8 cellular contexts compared by ENCODE assay signal in the genomic region with DNA sequence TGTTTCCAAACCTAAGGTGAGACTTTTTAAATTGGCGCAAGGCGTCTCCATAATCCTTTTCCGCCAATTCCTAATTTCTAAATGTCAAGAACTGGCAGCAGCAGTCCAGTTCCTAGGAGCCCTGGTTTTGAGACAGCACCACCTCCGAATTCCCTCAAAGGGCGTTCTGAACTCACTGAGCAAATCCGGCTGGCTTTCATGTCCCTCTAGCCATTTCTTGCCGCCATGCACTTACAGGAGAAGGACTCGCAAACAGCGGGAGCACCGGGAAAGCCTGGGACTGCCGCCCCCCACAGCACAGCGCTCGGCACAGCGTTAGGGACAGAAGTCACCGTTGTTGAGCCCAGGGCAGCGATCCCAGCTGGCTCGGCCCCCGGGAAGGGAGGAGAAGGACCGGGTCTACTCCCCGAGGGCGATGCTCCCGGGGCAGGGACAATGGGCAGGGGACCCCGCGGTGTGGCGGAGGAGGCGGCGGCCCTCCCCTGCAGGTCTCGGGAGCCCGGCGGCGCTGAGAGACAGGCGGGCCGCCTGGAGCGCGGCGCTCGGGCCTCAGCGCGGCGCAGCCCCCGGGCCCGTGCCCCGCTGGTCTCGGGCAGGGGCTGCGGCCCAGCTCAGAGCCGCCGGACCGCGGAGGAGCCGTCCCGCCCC. TPM values are rescaled to one million over a fixed set of nuclear protein-coding genes. Genes with fewer than 3 reads are reported as not detected.
A peak's percentile ranks its signal among the peaks of the same experiment; 100 is the strongest.
DNase-seq lines count a peak whose midpoint lies in the region; ATAC-seq and TF ChIP-seq lines count a peak whose summit lies in the region.

No MANE protein-coding gene starts in this region.

- H3K4me2 ChIP-seq in HCT116 (ENCODE audit: low read length) = peak overlapping the region; percentile 83

- TF ChIP-seq POLR2A in HCT116 (IDR thresholded peaks at IDR 0.05; ENCODE audit: borderline replicate concordance, extremely low read depth, insufficient read depth, insufficient read length) = no peak
- no peak for TF ChIP-seq POLR2A in stomach (IDR thresholded peaks at IDR 0.05)

- H3K4me1 ChIP-seq in HCT116 (ENCODE audit: control insufficient read depth in 1 of 2, insufficient read depth in 2 of 2, low read length in 2 of 2) (peaks cover 9 to 31% of the 10 kb centered on the region in 2 experiments; a peak in 3 of 4 replicates), stomach (peaks cover 29 to 55% (median 49%) of the 10 kb centered on the region in 4 donors)

- H3K79me2 ChIP-seq in HCT116 (ENCODE audit: insufficient read depth, low read length) = peaks cover 52% of the 10 kb centered on the region

- intact Hi-C loops in HCT116 (cut with micrococcal nuclease) (no loop called here), stomach (cut with DNase I; ENCODE audit: low total_unique reads) (no loop called here)

- no peaks in the 10 kb centered on the region for H4K20me1 ChIP-seq in HCT116 (ENCODE audit: insufficient read depth)

- no peaks in the 10 kb centered on the region for H3K27me3 ChIP-seq in HCT116 (ENCODE audit: insufficient read depth, low read length)
- H3K27me3 ChIP-seq in stomach = no peaks in the 10 kb centered on the region

- H3K27me3 Mint-ChIP-seq in activated CD4-positive, alpha-beta T cell treated with anti-CD3 and anti-CD28 coated beads, Interleukin-2, amount 10 ng/mL, durations not matched to agents 7 days and 5 days = no peaks in the 10 kb centered on the region
- H3K27me3 Mint-ChIP-seq in effector memory CD8-positive, alpha-beta T cell = no peaks in the 10 kb centered on the region

- H3K27ac ChIP-seq in HCT116 (ENCODE audit: low read depth, low read length) (peak overlapping the region; percentile 72), stomach (peak overlapping the region; percentile 91 to 98 (median 95))

- RAD21 ChIA-PET in HCT116 (lab: Charles Lee; ENCODE audit: low non-redundant PET in 1 of 2, low total read pairs in 2 of 2, uncharacterized antibody in 2 of 2, unreplicated experiment in 2 of 2) = no interaction called here

- H3K27ac Mint-ChIP-seq in activated CD4-positive, alpha-beta T cell treated with anti-CD3 and anti-CD28 coated beads, Interleukin-2, amount 10 ng/mL, durations not matched to agents 7 days and 5 days = peak overlapping the region; percentile 97
- peak overlapping the region; percentile 94 to 98 for H3K27ac Mint-ChIP-seq in effector memory CD8-positive, alpha-beta T cell

- H3K9ac ChIP-seq in HCT116 (ENCODE audit: low read length) = peak overlapping the region; percentile 81

- H3K9me3 ChIP-seq in HCT116 (ENCODE audit: control insufficient read depth in 1 of 2, insufficient read depth in 1 of 2, low read depth in 1 of 2, low read length in 2 of 2) (no peaks in the 10 kb centered on the region), stomach (no peaks in the 10 kb centered on the region)

- 0 out of 2 replicates have a peak, but pooled peaks have one; percentile 10 for TF ChIP-seq RAD21 in HCT116 (IDR thresholded peaks at IDR 0.05; ENCODE audit: low read depth)

- POLR2A ChIA-PET in HCT116 (lab: Charles Lee) = interaction anchor here (1.0 to 2.0 kb wide), 4 partner anchors 12 to 37 kb away, joined by 4 to 8 read pairs (median 5); no protein-coding TSS in a partner anchor
- POLR2A ChIA-PET in activated CD4-positive, alpha-beta T cell treated with anti-CD3 and anti-CD28 coated beads, Interleukin-2, amount 10 ng/mL, durations not matched to agents 7 days and 5 days (lab: Charles Lee) = interaction anchor here (0.8 kb wide), 1 partner anchor 34 kb away, joined by 3 read pairs; no protein-coding TSS in a partner anchor

- H3K4me3 Mint-ChIP-seq in activated CD4-positive, alpha-beta T cell treated with anti-CD3 and anti-CD28 coated beads, Interleukin-2, amount 10 ng/mL, durations not matched to agents 7 days and 5 days = peak overlapping the region; percentile 96
- peak overlapping the region; percentile 94 to 95 for H3K4me3 Mint-ChIP-seq in effector memory CD8-positive, alpha-beta T cell

- no TSS peak for BruUV-seq in HCT116 (replicated peaks; lab: Mats Ljungman, UMichigan)

- peak overlapping the region; percentile 79 to 92 for H3K4me3 ChIP-seq in HCT116 (replicated peaks in 1 of 2; ENCODE audit: low read depth in 1 of 2, low read length in 2 of 2)
- H3K4me3 ChIP-seq in stomach = peak overlapping the region; percentile 77 to 95 (median 83)

- H3K36me3 ChIP-seq in HCT116 (ENCODE audit: control insufficient read depth in 1 of 2, insufficient read depth in 2 of 2, low read length in 2 of 2) = no peaks in the 10 kb centered on the region
- peaks cover 0 to 8% (median 0%) of the 10 kb centered on the region in 4 donors for H3K36me3 ChIP-seq in stomach

- H3K4me1 Mint-ChIP-seq in activated CD4-positive, alpha-beta T cell treated with anti-CD3 and anti-CD28 coated beads, Interleukin-2, amount 10 ng/mL, durations not matched to agents 7 days and 5 days = peaks cover 77% of the 10 kb centered on the region
- peaks cover 52 to 69% of the 10 kb centered on the region in 2 donors for H3K4me1 Mint-ChIP-seq in effector memory CD8-positive, alpha-beta T cell (ENCODE audit: low read depth in 2 of 2)

- peak; percentile 56 for DNase-seq in GM03348 (ENCODE audit: low spot score)
- DNase-seq in HCT116 (ENCODE audit: low read depth, low spot score) = no peak
- peak; percentile 2 for DNase-seq in NCI-H1048 (lab: John Stamatoyannopoulos, UW)
- DNase-seq in activated CD4-positive, alpha-beta T cell treated with anti-CD3 and anti-CD28 coated beads, Interleukin-2, amount 10 ng/mL, durations not matched to agents 7 days and 5 days = peak; percentile 19
- DNase-seq in effector memory CD8-positive, alpha-beta T cell = peak in 2 of 3 experiments; percentile 7 to 15
- DNase-seq in medulla oblongata (ENCODE audit: extremely low spot score) = peak; percentile 71
- peak; percentile 45 for DNase-seq in stomach
- no peak for DNase-seq in NCI-H446 treated with DMSO at 0.1 percent for 48 hours (lab: John Stamatoyannopoulos, UW)

- H3K9me3 Mint-ChIP-seq in activated CD4-positive, alpha-beta T cell treated with anti-CD3 and anti-CD28 coated beads, Interleukin-2, amount 10 ng/mL, durations not matched to agents 7 days and 5 days = no peaks in the 10 kb centered on the region
- no peaks in the 10 kb centered on the region for H3K9me3 Mint-ChIP-seq in effector memory CD8-positive, alpha-beta T cell

- no peak for TF ChIP-seq EP300 in stomach (IDR thresholded peaks at IDR 0.05)

- peaks cover 44% of the 10 kb centered on the region for H3K36me3 Mint-ChIP-seq in activated CD4-positive, alpha-beta T cell treated with anti-CD3 and anti-CD28 coated beads, Interleukin-2, amount 10 ng/mL, durations not matched to agents 7 days and 5 days (ENCODE audit: low read depth)
- H3K36me3 Mint-ChIP-seq in effector memory CD8-positive, alpha-beta T cell (ENCODE audit: insufficient read depth) = peaks cover 6% of the 10 kb centered on the region

- 0 to 1% (median 0%) methylated on average over 7 to 51 of the region's 51 CpGs for WGBS in stomach, 5 donors

- CTCF ChIA-PET in HCT116 (lab: Charles Lee) = no interaction called here
- CTCF ChIA-PET in activated CD4-positive, alpha-beta T cell treated with anti-CD3 and anti-CD28 coated beads, Interleukin-2, amount 10 ng/mL, durations not matched to agents 7 days and 5 days (lab: Charles Lee) = interaction anchor here (2.0 kb wide), 1 partner anchor 13 kb away, joined by 5 read pairs; no protein-coding TSS in a partner anchor

- peak; percentile 64 for ATAC-seq in HCT116
- peak; percentile 35 for ATAC-seq in effector memory CD8-positive, alpha-beta T cell (replicated peaks)

- H3K9me2 ChIP-seq in HCT116 (ENCODE audit: insufficient read depth) = no peaks in the 10 kb centered on the region

- no peak for TF ChIP-seq CTCF in HCT116 (IDR thresholded peaks at IDR 0.05 in 2 of 3, conservative IDR thresholded peaks at IDR 0.05 in 1 of 3; ENCODE audit: borderline replicate concordance in 1 of 3, insufficient read depth in 1 of 3, low read depth in 2 of 3, low read length in 2 of 3)
- peak in 1 of 7 experiments; percentile 4 for TF ChIP-seq CTCF in stomach (IDR thresholded peaks at IDR 0.05)

- H2AFZ ChIP-seq in HCT116 (ENCODE audit: low read depth, low read length, poor library complexity, severe bottlenecking) = no peak overlapping the region

TF ChIP-seq in HCT116, 20 proteins besides CTCF, POLR2A, EP300 and RAD21:
- no peak for TF ChIP-seq EGR1 (IDR thresholded peaks at IDR 0.05; ENCODE audit: low read depth)
- TF ChIP-seq TCF7L2 (IDR thresholded peaks at IDR 0.05; ENCODE audit: borderline replicate concordance, extremely low read depth, insufficient read depth, insufficient read length) = peak; percentile 8

RNA-seq across cellular contexts. Expression of a gene that starts 0.5 kb away (rescaled TPM):
- 45.5 TPM for total RNA-seq in HCT116 (2021; ENCODE audit: unreplicated experiment)
- 22.2 TPM in 2 replicates for polyA plus RNA-seq in HCT116 (2012)
- total RNA-seq in activated CD4-positive, alpha-beta T cell treated with anti-CD3 and anti-CD28 coated beads, Interleukin-2, amount 10 ng/mL, durations not matched to agents 7 days and 5 days = 10 to 100 TPM; 72.4 to 73.2 TPM
- 100 to 1,000 TPM in 2 of 5 donors, 10 to 100 TPM in 3; 30.3 to 414 (median 74.9) TPM for total RNA-seq in stomach
- 10 to 100 TPM; 18.4 to 22.7 (median 20.5) TPM for polyA plus RNA-seq in stomach

Comparison
In these comparisons a context has a peak if more than half of its experiments do, and no peak if none do; other contexts are left out.
1. DNase-seq: peak in GM03348 (single experiment), NCI-H1048 (single experiment), activated CD4-positive, alpha-beta T cell treated with anti-CD3 and anti-CD28 coated beads, Interleukin-2, amount 10 ng/mL, durations not matched to agents 7 days and 5 days (single experiment), effector memory CD8-positive, alpha-beta T cell (2 of 3), medulla oblongata (single experiment) and stomach (single experiment); none in HCT116 (single experiment) and NCI-H446 treated with DMSO at 0.1 percent for 48 hours (single experiment).